Comparison of ENCODE assay signal across 16 cellular contexts in the genomic region with DNA sequence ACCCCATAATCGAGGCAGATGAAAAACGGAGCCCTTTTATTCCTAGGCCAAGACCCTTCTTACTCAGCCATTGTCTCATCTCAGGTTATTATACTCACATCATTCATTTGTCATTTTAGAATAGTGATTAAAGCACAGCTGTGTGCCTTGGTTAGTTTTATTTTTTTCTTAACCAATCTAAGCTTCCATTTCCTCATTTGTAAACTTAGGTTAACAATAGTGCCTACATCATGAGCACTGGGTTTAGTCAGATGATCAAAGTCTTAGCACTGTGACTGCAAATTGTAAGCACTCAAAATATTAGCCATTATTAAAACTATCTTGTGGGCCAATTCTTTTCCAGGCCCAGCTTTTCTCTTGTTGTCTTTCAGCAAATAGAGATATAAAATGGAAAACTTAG. TPM values are rescaled to one million over a fixed set of nuclear protein-coding genes. Genes with fewer than 3 reads are reported as not detected.
DNase-seq lines count a peak whose midpoint lies in the region; ATAC-seq, FAIRE-seq and TF ChIP-seq lines count a peak whose summit lies in the region.
"Had no signal": no experiment of that assay in that cellular context is flagged by ENCODE, and none has a peak within 500 bp of the region (broad histone marks: within the 10 kb centered on the region; RNA-seq: fewer than 3 reads in every experiment).

No MANE protein-coding gene starts in this region.

- H3K4me3 Mint-ChIP-seq in mesothelial cell of epicardium, result no peak overlapping the region
- no peak overlapping the region for H3K4me3 Mint-ChIP-seq in activated naive CD4-positive, alpha-beta T cell treated with anti-CD3 and anti-CD28 coated beads for 36 hours
- H3K4me3 Mint-ChIP-seq: activated CD8-positive, alpha-beta T cell treated with anti-CD3 and anti-CD28 coated beads, Interleukin-2, amount 10 ng/mL, durations not matched to agents 7 days and 5 days; nephron; T-helper 17 cell had no signal

- intact Hi-C loops in activated naive CD4-positive, alpha-beta T cell treated with anti-CD3 and anti-CD28 coated beads for 36 hours (cut with micrococcal nuclease), result no loop called here

- ATAC-seq in GM21360 (IDR thresholded peaks at IDR 0.05; ENCODE audit: unreplicated experiment), result peak; percentile 39
- ATAC-seq in HG02938 (IDR thresholded peaks at IDR 0.05; ENCODE audit: unreplicated experiment), result peak; percentile 66
- ATAC-seq: activated CD8-positive, alpha-beta T cell treated with anti-CD3 and anti-CD28 coated beads, Interleukin-2, amount 10 ng/mL, durations not matched to agents 7 days and 5 days; T-helper 17 cell had no signal

- peaks cover 7% of the 10 kb centered on the region for H3K4me1 Mint-ChIP-seq in mesothelial cell of epicardium
- no peaks in the 10 kb centered on the region for H3K4me1 Mint-ChIP-seq in activated naive CD4-positive, alpha-beta T cell treated with anti-CD3 and anti-CD28 coated beads for 36 hours (ENCODE audit: low read depth)
- H3K4me1 Mint-ChIP-seq: nephron, T-helper 17 cell had no signal

- peak; percentile 61 for FAIRE-seq in GM12892 (lab: Jason Lieb, UNC)
- FAIRE-seq: kidney, small intestine had no signal

- no peak for TF ChIP-seq CTCF in mesothelial cell of epicardium (IDR thresholded peaks at IDR 0.05; ENCODE audit: unreplicated experiment)

- no peak overlapping the region for H3K27ac Mint-ChIP-seq in mesothelial cell of epicardium
- no peak overlapping the region for H3K27ac Mint-ChIP-seq in activated naive CD4-positive, alpha-beta T cell treated with anti-CD3 and anti-CD28 coated beads for 36 hours
- H3K27ac Mint-ChIP-seq: activated CD8-positive, alpha-beta T cell treated with anti-CD3 and anti-CD28 coated beads, Interleukin-2, amount 10 ng/mL, durations not matched to agents 7 days and 5 days; nephron; T-helper 17 cell had no signal

- H3K36me3 Mint-ChIP-seq in mesothelial cell of epicardium, result no peaks in the 10 kb centered on the region
- H3K36me3 Mint-ChIP-seq in activated naive CD4-positive, alpha-beta T cell treated with anti-CD3 and anti-CD28 coated beads for 36 hours (ENCODE audit: low read depth), result no peaks in the 10 kb centered on the region

- no peaks in the 10 kb centered on the region for H3K27me3 Mint-ChIP-seq in mesothelial cell of epicardium (ENCODE audit: low read depth)
- H3K27me3 Mint-ChIP-seq in activated naive CD4-positive, alpha-beta T cell treated with anti-CD3 and anti-CD28 coated beads for 36 hours (ENCODE audit: low read depth), result no peaks in the 10 kb centered on the region
- H3K27me3 Mint-ChIP-seq: T-helper 17 cell had no signal

- H3K9me3 Mint-ChIP-seq in mesothelial cell of epicardium, result peaks cover 4% of the 10 kb centered on the region
- H3K9me3 Mint-ChIP-seq in activated naive CD4-positive, alpha-beta T cell treated with anti-CD3 and anti-CD28 coated beads for 36 hours, result no peaks in the 10 kb centered on the region
- H3K9me3 Mint-ChIP-seq: nephron had no signal

- CTCF ChIA-PET in activated naive CD4-positive, alpha-beta T cell treated with anti-CD3 and anti-CD28 coated beads for 36 hours (lab: Charles Lee), result no interaction called here

- no peak for TF ChIP-seq POLR2A in GM12892 (IDR thresholded peaks at IDR 0.05; ENCODE audit: low read depth, low read length)

- DNase-seq in GM12892 (ENCODE audit: insufficient read length) (no peak), NAMALWA (ENCODE audit: low spot score) (peak; percentile 36), mesothelial cell of epicardium (ENCODE audit: low spot score in 2 of 2, unreplicated experiment in 2 of 2) (no peak)
- DNase-seq in stimulated activated CD4-positive, alpha-beta T cell treated with anti-CD3 and anti-CD28 coated beads, Interleukin-2, amount 100 ng/mL, for 48 hours, result no peak
- no peak for DNase-seq in activated naive CD4-positive, alpha-beta T cell treated with anti-CD3 and anti-CD28 coated beads for 36 hours
- no peak for DNase-seq in activated CD4-positive, CD25-positive, alpha-beta regulatory T cell (lab: John Stamatoyannopoulos, UW)
- DNase-seq: activated CD8-positive, alpha-beta T cell treated with anti-CD3 and anti-CD28 coated beads, Interleukin-2, amount 10 ng/mL, durations not matched to agents 7 days and 5 days; dermis blood vessel endothelial cell; kidney; NCI-H1436; small intestine; T-helper 17 cell; upper lobe of left lung had no signal

RNA-seq across cellular contexts. Expression of gene GALNT3, which starts 21.3 kb away (rescaled TPM):
- 1.3 TPM for polyA plus RNA-seq in GM12892 (2012; ENCODE audit: missing spikeins)
- total RNA-seq in mesothelial cell of epicardium, result 8.2 to 10.1 TPM (median 8.3 TPM) in 3 replicates
- total RNA-seq in activated naive CD4-positive, alpha-beta T cell treated with anti-CD3 and anti-CD28 coated beads for 36 hours, result 1 to 10 TPM; 1.5 to 2.1 TPM
